ENCODE assay signal across 14 cellular contexts in the genomic region with DNA sequence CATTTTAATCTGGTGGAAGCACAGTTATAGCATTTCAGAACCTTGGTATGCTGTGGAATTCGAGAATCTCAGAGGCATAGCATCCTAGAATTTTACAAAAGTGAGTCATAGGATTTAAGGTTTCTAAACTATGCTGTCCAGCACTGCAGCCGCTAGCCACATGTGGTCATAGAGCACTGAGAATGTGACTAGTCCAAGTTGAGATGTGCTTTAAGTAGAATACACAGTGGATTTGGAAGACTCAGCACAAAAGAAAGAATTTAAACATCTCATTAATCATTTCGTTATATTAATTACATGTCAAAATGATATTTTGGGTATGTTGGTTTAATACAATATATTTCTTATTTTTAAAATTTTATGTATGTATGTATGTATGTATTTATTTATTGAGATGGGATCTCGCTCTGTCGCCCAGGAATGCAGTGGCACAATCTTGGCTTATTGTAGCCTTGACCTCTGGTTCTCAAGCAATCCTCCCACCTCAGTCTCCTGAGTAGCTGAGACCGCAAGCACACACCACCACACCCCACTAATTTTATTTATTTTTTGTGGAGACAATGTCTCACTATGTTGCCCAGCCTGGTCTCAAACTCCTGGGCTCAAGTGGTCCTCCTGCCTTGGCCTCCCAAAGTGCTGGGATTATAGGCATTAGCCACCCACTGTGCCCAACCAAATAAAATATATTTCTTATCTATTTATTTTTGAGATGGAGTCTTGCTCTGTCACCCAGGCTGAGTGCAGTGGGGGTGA. TPM values are rescaled to one million over a fixed set of nuclear protein-coding genes. Genes with fewer than 3 reads are reported as not detected.
A peak's percentile ranks its signal among the peaks of the same experiment; 100 is the strongest.
DNase-seq lines count a peak whose midpoint lies in the region; ATAC-seq, FAIRE-seq and TF ChIP-seq lines count a peak whose summit lies in the region.
"Had no signal": no experiment of that assay in that cellular context is flagged by ENCODE, and none has a peak within 500 bp of the region (broad histone marks: within the 10 kb centered on the region; RNA-seq: fewer than 3 reads in every experiment).

No MANE protein-coding gene starts in this region.

- ATAC-seq in HG03039 (IDR thresholded peaks at IDR 0.05; ENCODE audit: unreplicated experiment) (no peak), GM18517 (IDR thresholded peaks at IDR 0.05; ENCODE audit: unreplicated experiment) (no peak)

- no peak for FAIRE-seq in small intestine (lab: Jason Lieb, UNC)

- H3K27ac ChIP-seq in small intestine (ENCODE audit: low read depth in 1 of 2, low read length in 1 of 2) = no peak overlapping the region
- H3K27ac ChIP-seq: SK-N-MC had no signal

- no peaks in the 10 kb centered on the region for H3K27me3 Mint-ChIP-seq in Calu3 (ENCODE audit: unreplicated experiment)
- H3K27me3 Mint-ChIP-seq in mesothelial cell of epicardium (ENCODE audit: low read depth) = no peaks in the 10 kb centered on the region
- H3K27me3 Mint-ChIP-seq: activated CD4-positive, alpha-beta memory T cell treated with anti-CD3 and anti-CD28 coated beads for 36 hours; activated naive CD4-positive, alpha-beta T cell treated with anti-CD3 and anti-CD28 coated beads, Interleukin-2, amount 50 U/mL, for 24 hours had no signal

- H3K27ac Mint-ChIP-seq in Calu3 (ENCODE audit: unreplicated experiment) = no peak overlapping the region
- H3K27ac Mint-ChIP-seq in mesothelial cell of epicardium = peak overlapping the region; percentile 54
- H3K27ac Mint-ChIP-seq: activated CD4-positive, alpha-beta memory T cell treated with anti-CD3 and anti-CD28 coated beads for 36 hours; activated naive CD4-positive, alpha-beta T cell treated with anti-CD3 and anti-CD28 coated beads, Interleukin-2, amount 50 U/mL, for 24 hours had no signal

- 71 to 77% (median 77%) methylated on average over 6 of the region's 6 CpGs for WGBS in small intestine, 3 donors

- no peak overlapping the region for H3K4me3 ChIP-seq in small intestine (ENCODE audit: low read depth in 1 of 2, low read length in 2 of 2)
- H3K4me3 ChIP-seq: lung, SK-N-MC had no signal

- TF ChIP-seq CTCF in Calu3 (IDR thresholded peaks at IDR 0.05; ENCODE audit: unreplicated experiment) (no peak), mesothelial cell of epicardium (IDR thresholded peaks at IDR 0.05; ENCODE audit: unreplicated experiment) (no peak)

- H3K4me1 Mint-ChIP-seq in Calu3 (ENCODE audit: low read depth, unreplicated experiment) = peaks cover 25% of the 10 kb centered on the region
- peaks cover 19% of the 10 kb centered on the region for H3K4me1 Mint-ChIP-seq in mesothelial cell of epicardium
- H3K4me1 Mint-ChIP-seq: activated naive CD4-positive, alpha-beta T cell treated with anti-CD3 and anti-CD28 coated beads, Interleukin-2, amount 50 U/mL, for 24 hours had no signal

- H3K36me3 Mint-ChIP-seq in Calu3 (ENCODE audit: insufficient read depth, unreplicated experiment) (peaks cover 9% of the 10 kb centered on the region), mesothelial cell of epicardium (no peaks in the 10 kb centered on the region)
- H3K36me3 Mint-ChIP-seq: activated CD4-positive, alpha-beta memory T cell treated with anti-CD3 and anti-CD28 coated beads for 36 hours; activated naive CD4-positive, alpha-beta T cell treated with anti-CD3 and anti-CD28 coated beads, Interleukin-2, amount 50 U/mL, for 24 hours had no signal

- no peaks in the 10 kb centered on the region for H3K4me1 ChIP-seq in small intestine (ENCODE audit: control insufficient read depth in 2 of 2, insufficient read depth in 1 of 2, low read depth in 1 of 2, low read length in 1 of 2)

- intact Hi-C loops in Calu3 (cut with micrococcal nuclease; ENCODE audit: unreplicated experiment) = loop anchor here (5.0 kb wide), 1 partner anchor 47 kb away; no protein-coding TSS in a partner anchor

- H3K4me3 Mint-ChIP-seq in Calu3 (ENCODE audit: low read depth, unreplicated experiment) = no peak overlapping the region
- no peak overlapping the region for H3K4me3 Mint-ChIP-seq in mesothelial cell of epicardium
- H3K4me3 Mint-ChIP-seq: activated CD4-positive, alpha-beta memory T cell treated with anti-CD3 and anti-CD28 coated beads for 36 hours; activated naive CD4-positive, alpha-beta T cell treated with anti-CD3 and anti-CD28 coated beads, Interleukin-2, amount 50 U/mL, for 24 hours had no signal

- no peaks in the 10 kb centered on the region for H3K36me3 ChIP-seq in small intestine (ENCODE audit: control insufficient read depth in 2 of 2, insufficient read depth in 2 of 2, low read length in 2 of 2)

- no peaks in the 10 kb centered on the region for H3K9me3 ChIP-seq in small intestine (ENCODE audit: control insufficient read depth, low read depth)

- no peaks in the 10 kb centered on the region for H3K27me3 ChIP-seq in small intestine (ENCODE audit: control insufficient read depth in 2 of 2, insufficient read depth in 2 of 2, low read length in 2 of 2)

- H3K9me3 Mint-ChIP-seq in Calu3 (ENCODE audit: low read depth, unreplicated experiment) (no peaks in the 10 kb centered on the region), mesothelial cell of epicardium (no peaks in the 10 kb centered on the region)
- H3K9me3 Mint-ChIP-seq: activated CD4-positive, alpha-beta memory T cell treated with anti-CD3 and anti-CD28 coated beads for 36 hours; activated naive CD4-positive, alpha-beta T cell treated with anti-CD3 and anti-CD28 coated beads, Interleukin-2, amount 50 U/mL, for 24 hours had no signal

- BruUV-seq in Calu3 (replicated peaks; lab: Mats Ljungman, UMichigan) = no TSS peak

- CTCF ChIA-PET in Calu3 (lab: Charles Lee) = interaction anchor here (0.8 kb wide), 1 partner anchor 75 kb away, joined by 3 read pairs; no protein-coding TSS in a partner anchor

- DNase-seq in Calu3 (peak; percentile 46), dedifferentiated amniotic fluid mesenchymal stem cell (ENCODE audit: extremely low spot score) (peak; percentile 96), mesothelial cell of epicardium (ENCODE audit: low spot score in 2 of 2, unreplicated experiment in 2 of 2) (no peak), small intestine (no peak), NCI-H526 (lab: John Stamatoyannopoulos, UW) (no peak)
- DNase-seq: activated CD4-positive, alpha-beta memory T cell treated with anti-CD3 and anti-CD28 coated beads for 36 hours; NCI-H2171 treated with DMSO at 0.1 percent for 48 hours; retina had no signal

TF ChIP-seq in PFSK-1, 5 proteins besides CTCF, POLR2A, EP300 and RAD21:
- TF ChIP-seq, protein P1, sequence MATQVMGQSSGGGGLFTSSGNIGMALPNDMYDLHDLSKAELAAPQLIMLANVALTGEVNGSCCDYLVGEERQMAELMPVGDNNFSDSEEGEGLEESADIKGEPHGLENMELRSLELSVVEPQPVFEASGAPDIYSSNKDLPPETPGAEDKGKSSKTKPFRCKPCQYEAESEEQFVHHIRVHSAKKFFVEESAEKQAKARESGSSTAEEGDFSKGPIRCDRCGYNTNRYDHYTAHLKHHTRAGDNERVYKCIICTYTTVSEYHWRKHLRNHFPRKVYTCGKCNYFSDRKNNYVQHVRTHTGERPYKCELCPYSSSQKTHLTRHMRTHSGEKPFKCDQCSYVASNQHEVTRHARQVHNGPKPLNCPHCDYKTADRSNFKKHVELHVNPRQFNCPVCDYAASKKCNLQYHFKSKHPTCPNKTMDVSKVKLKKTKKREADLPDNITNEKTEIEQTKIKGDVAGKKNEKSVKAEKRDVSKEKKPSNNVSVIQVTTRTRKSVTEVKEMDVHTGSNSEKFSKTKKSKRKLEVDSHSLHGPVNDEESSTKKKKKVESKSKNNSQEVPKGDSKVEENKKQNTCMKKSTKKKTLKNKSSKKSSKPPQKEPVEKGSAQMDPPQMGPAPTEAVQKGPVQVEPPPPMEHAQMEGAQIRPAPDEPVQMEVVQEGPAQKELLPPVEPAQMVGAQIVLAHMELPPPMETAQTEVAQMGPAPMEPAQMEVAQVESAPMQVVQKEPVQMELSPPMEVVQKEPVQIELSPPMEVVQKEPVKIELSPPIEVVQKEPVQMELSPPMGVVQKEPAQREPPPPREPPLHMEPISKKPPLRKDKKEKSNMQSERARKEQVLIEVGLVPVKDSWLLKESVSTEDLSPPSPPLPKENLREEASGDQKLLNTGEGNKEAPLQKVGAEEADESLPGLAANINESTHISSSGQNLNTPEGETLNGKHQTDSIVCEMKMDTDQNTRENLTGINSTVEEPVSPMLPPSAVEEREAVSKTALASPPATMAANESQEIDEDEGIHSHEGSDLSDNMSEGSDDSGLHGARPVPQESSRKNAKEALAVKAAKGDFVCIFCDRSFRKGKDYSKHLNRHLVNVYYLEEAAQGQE (IDR thresholded peaks at IDR 0.05; ENCODE audit: insufficient read depth in 1 of 2, low read depth in 2 of 2, low read length in 2 of 2) = peak; percentile 66 to 82
- TF ChIP-seq POLR2AphosphoS5 (IDR thresholded peaks at IDR 0.05; ENCODE audit: low read depth, low read length) = no peak
TF ChIP-seq in PFSK-1: peak in this region for 1.

RNA-seq across cellular contexts. Expression of a gene that starts 20.4 kb away (rescaled TPM):
- total RNA-seq in Calu3 (2022) (2,194 and 2,330 TPM in 2 replicates), mesothelial cell of epicardium (2,586 to 2,705 TPM (median 2,627 TPM) in 3 replicates)
- polyA plus RNA-seq in PFSK-1 (2012; ENCODE audit: insufficient read length, low read depth) = 3,021 TPM
- polyA plus RNA-seq in small intestine = 1,000 to 10,000 TPM; 2,980 to 5,825 (median 5,408) TPM

RNA-seq across cellular contexts. Expression of a gene that starts 38.0 kb away (rescaled TPM):
- total RNA-seq in Calu3 (2022) (62.5 and 72.6 TPM in 2 replicates), mesothelial cell of epicardium (129 to 132 TPM (median 132 TPM) in 3 replicates)
- 62.4 TPM for polyA plus RNA-seq in PFSK-1 (2012; ENCODE audit: insufficient read length, low read depth)
- 10 to 100 TPM in 2 of 3 donors, 1 to 10 TPM in 1; 7.4 to 26.2 (median 15.7) TPM for polyA plus RNA-seq in small intestine

RNA-seq across cellular contexts. Expression of a gene that starts 57.2 kb away (rescaled TPM):
- total RNA-seq in Calu3 (2022) (773 and 1,091 TPM in 2 replicates), mesothelial cell of epicardium (16.1 to 17.1 TPM (median 16.9 TPM) in 3 replicates)
- polyA plus RNA-seq in PFSK-1 (2012; ENCODE audit: insufficient read length, low read depth) = 0.34 TPM
- 100 to 1,000 TPM; 288 to 939 (median 792) TPM for polyA plus RNA-seq in small intestine

Comparison
In these comparisons a context has a peak if more than half of its experiments do, and no peak if none do; other contexts are left out.
1. DNase-seq: peak in Calu3 (single experiment) and dedifferentiated amniotic fluid mesenchymal stem cell (single experiment); none in mesothelial cell of epicardium (0 of 2), small intestine (single experiment) and NCI-H526 (0 of 2).
2. RNA of a gene that starts 57.2 kb away (total RNA-seq): 773 to 1,091 TPM in Calu3; 16.1 to 17.1 TPM in mesothelial cell of epicardium; every median in the first group is over 10 times any median in the second.